Comparison of ENCODE assay signal across 1 cellular context in the genomic region with DNA sequence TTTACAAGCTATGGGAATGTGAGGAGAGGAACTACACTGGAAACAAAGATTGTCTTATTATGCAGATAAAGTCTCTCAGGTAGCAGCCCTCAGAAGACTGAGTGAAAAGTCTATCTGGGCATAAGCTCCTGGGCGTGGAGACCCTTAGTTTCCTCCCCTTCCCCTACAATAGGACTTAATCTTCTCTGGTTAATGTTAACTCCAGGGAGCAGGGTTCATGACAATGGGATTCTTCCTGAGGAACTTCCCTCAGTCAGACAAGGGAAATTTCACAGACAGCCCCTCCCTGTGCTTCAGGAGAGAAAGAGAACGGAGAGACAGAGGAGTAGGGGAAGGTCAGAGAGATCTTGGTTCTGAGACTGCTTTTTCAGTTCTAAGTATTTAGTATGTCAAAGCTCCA.
TF ChIP-seq lines count a peak whose summit lies in the region.

No MANE protein-coding gene starts in this region.

TF ChIP-seq in GM23338, 12 proteins besides CTCF, POLR2A, EP300 and RAD21:
- TF ChIP-seq, protein P1, sequence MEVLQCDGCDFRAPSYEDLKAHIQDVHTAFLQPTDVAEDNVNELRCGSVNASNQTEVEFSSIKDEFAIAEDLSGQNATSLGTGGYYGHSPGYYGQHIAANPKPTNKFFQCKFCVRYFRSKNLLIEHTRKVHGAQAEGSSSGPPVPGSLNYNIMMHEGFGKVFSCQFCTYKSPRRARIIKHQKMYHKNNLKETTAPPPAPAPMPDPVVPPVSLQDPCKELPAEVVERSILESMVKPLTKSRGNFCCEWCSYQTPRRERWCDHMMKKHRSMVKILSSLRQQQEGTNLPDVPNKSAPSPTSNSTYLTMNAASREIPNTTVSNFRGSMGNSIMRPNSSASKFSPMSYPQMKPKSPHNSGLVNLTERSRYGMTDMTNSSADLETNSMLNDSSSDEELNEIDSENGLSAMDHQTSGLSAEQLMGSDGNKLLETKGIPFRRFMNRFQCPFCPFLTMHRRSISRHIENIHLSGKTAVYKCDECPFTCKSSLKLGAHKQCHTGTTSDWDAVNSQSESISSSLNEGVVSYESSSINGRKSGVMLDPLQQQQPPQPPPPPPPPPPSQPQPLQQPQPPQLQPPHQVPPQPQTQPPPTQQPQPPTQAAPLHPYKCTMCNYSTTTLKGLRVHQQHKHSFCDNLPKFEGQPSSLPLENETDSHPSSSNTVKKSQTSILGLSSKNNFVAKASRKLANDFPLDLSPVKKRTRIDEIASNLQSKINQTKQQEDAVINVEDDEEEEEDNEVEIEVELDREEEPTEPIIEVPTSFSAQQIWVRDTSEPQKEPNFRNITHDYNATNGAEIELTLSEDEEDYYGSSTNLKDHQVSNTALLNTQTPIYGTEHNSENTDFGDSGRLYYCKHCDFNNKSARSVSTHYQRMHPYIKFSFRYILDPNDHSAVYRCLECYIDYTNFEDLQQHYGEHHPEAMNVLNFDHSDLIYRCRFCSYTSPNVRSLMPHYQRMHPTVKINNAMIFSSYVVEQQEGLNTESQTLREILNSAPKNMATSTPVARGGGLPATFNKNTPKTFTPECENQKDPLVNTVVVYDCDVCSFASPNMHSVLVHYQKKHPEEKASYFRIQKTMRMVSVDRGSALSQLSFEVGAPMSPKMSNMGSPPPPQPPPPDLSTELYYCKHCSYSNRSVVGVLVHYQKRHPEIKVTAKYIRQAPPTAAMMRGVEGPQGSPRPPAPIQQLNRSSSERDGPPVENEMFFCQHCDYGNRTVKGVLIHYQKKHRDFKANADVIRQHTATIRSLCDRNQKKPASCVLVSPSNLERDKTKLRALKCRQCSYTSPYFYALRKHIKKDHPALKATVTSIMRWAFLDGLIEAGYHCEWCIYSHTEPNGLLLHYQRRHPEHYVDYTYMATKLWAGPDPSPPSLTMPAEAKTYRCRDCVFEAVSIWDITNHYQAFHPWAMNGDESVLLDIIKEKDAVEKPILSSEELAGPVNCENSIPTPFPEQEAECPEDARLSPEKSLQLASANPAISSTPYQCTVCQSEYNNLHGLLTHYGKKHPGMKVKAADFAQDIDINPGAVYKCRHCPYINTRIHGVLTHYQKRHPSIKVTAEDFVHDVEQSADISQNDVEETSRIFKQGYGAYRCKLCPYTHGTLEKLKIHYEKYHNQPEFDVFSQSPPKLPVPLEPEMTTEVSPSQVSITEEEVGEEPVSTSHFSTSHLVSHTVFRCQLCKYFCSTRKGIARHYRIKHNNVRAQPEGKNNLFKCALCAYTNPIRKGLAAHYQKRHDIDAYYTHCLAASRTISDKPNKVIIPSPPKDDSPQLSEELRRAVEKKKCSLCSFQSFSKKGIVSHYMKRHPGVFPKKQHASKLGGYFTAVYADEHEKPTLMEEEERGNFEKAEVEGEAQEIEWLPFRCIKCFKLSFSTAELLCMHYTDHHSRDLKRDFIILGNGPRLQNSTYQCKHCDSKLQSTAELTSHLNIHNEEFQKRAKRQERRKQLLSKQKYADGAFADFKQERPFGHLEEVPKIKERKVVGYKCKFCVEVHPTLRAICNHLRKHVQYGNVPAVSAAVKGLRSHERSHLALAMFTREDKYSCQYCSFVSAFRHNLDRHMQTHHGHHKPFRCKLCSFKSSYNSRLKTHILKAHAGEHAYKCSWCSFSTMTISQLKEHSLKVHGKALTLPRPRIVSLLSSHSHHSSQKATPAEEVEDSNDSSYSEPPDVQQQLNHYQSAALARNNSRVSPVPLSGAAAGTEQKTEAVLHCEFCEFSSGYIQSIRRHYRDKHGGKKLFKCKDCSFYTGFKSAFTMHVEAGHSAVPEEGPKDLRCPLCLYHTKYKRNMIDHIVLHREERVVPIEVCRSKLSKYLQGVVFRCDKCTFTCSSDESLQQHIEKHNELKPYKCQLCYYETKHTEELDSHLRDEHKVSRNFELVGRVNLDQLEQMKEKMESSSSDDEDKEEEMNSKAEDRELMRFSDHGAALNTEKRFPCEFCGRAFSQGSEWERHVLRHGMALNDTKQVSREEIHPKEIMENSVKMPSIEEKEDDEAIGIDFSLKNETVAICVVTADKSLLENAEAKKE (CRISPR knock-in tag; IDR thresholded peaks at IDR 0.05) = peak; percentile 92
- TF ChIP-seq NANOG (IDR thresholded peaks at IDR 0.05; ENCODE audit: borderline replicate concordance) (no peak), ZNF331 (CRISPR knock-in tag; IDR thresholded peaks at IDR 0.05; ENCODE audit: low read depth) (no peak), STAT1 (IDR thresholded peaks at IDR 0.05; ENCODE audit: unreplicated experiment) (no peak)
- TF ChIP-seq, protein P2, sequence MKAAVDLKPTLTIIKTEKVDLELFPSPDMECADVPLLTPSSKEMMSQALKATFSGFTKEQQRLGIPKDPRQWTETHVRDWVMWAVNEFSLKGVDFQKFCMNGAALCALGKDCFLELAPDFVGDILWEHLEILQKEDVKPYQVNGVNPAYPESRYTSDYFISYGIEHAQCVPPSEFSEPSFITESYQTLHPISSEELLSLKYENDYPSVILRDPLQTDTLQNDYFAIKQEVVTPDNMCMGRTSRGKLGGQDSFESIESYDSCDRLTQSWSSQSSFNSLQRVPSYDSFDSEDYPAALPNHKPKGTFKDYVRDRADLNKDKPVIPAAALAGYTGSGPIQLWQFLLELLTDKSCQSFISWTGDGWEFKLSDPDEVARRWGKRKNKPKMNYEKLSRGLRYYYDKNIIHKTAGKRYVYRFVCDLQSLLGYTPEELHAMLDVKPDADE (IDR thresholded peaks at IDR 0.05) = no peak
